9 cellular contexts compared by ENCODE assay signal in genomic region chr1:100423832-100424337, GRCh38.
A peak's percentile ranks its signal among the peaks of the same experiment; 100 is the strongest.
DNase-seq lines count a peak whose midpoint lies in the region; ATAC-seq and TF ChIP-seq lines count a peak whose summit lies in the region.
"Had no signal": no experiment of that assay in that cellular context is flagged by ENCODE, and none has a peak within 500 bp of the region (broad histone marks: within the 10 kb centered on the region; RNA-seq: fewer than 3 reads in every experiment).

No MANE protein-coding gene starts in this region.

- 94% methylated on average over 6 of the region's 6 CpGs for WGBS in SK-N-SH (ENCODE audit: low lambda C conversion rate)
- WGBS in right cardiac atrium = 94% methylated on average over 6 of the region's 6 CpGs

- H3F3A ChIP-seq in SK-N-SH (replicated peaks; ENCODE audit: insufficient read depth) = no peaks in the 10 kb centered on the region

- H2AFZ ChIP-seq in SK-N-SH (ENCODE audit: low read depth) = no peak overlapping the region

- H3K4me1 Mint-ChIP-seq in activated naive CD8-positive, alpha-beta T cell treated with anti-CD3 and anti-CD28 coated beads, Interleukin-2, amount 50 U/mL, for 24 hours = peaks cover 46% of the 10 kb centered on the region

- H3K4me3 ChIP-seq in GM12865 (ENCODE audit: low read depth, low read length) (no peak overlapping the region), SK-N-SH (ENCODE audit: low read depth in 2 of 2, low read length in 1 of 2) (no peak overlapping the region), right cardiac atrium (ENCODE audit: low read length) (no peak overlapping the region)

- no peaks in the 10 kb centered on the region for H3K9me3 Mint-ChIP-seq in activated naive CD8-positive, alpha-beta T cell treated with anti-CD3 and anti-CD28 coated beads, Interleukin-2, amount 50 U/mL, for 24 hours

- peaks cover 0 to 5% of the 10 kb centered on the region in 2 experiments for H3K36me3 ChIP-seq in SK-N-SH (replicated peaks in 1 of 2; ENCODE audit: control insufficient read depth in 1 of 2, insufficient read depth in 2 of 2, low read length in 1 of 2)

- TF ChIP-seq EP300 in SK-N-SH (IDR thresholded peaks at IDR 0.05; ENCODE audit: borderline replicate concordance in 1 of 2, low read depth in 1 of 2, low read length in 1 of 2) = no peak

- H3K4me1 ChIP-seq in SK-N-SH (ENCODE audit: control insufficient read depth in 1 of 2, insufficient read depth in 2 of 2, low read depth in 1 of 2, low read length in 1 of 2) (no peaks in the 10 kb centered on the region), right cardiac atrium (ENCODE audit: control insufficient read depth, insufficient read depth, low read length) (no peaks in the 10 kb centered on the region)

- ATAC-seq in GM19468 (IDR thresholded peaks at IDR 0.05; ENCODE audit: extremely low read depth, unreplicated experiment) (peak; percentile 67), HG03280 (IDR thresholded peaks at IDR 0.05; ENCODE audit: unreplicated experiment) (peak; percentile 78), right cardiac atrium (no peak)
- peak; percentile 60 for ATAC-seq in activated naive CD8-positive, alpha-beta T cell treated with anti-CD3 and anti-CD28 coated beads, Interleukin-2, amount 50 U/mL, for 24 hours

- no peaks in the 10 kb centered on the region for H3K27me3 ChIP-seq in SK-N-SH (ENCODE audit: insufficient read depth)
- H3K27me3 ChIP-seq in right cardiac atrium (ENCODE audit: control insufficient read depth, insufficient read depth) = no peaks in the 10 kb centered on the region

- TF ChIP-seq RAD21 in SK-N-SH (IDR thresholded peaks at IDR 0.05; ENCODE audit: low read length) = no peak

- intact Hi-C loops in right cardiac atrium (cut with DNase I) = no loop called here

- no peaks in the 10 kb centered on the region for H3K27me3 Mint-ChIP-seq in activated naive CD8-positive, alpha-beta T cell treated with anti-CD3 and anti-CD28 coated beads, Interleukin-2, amount 50 U/mL, for 24 hours

- H3K27ac Mint-ChIP-seq in activated naive CD8-positive, alpha-beta T cell treated with anti-CD3 and anti-CD28 coated beads, Interleukin-2, amount 50 U/mL, for 24 hours = peak overlapping the region; percentile 41

- no peaks in the 10 kb centered on the region for H3K9me2 ChIP-seq in SK-N-SH

- peak; percentile 47 for DNase-seq in GM12865 (ENCODE audit: low read depth)
- DNase-seq in activated naive CD8-positive, alpha-beta T cell treated with anti-CD3 and anti-CD28 coated beads, Interleukin-2, amount 50 U/mL, for 24 hours = no peak
- DNase-seq in SKM-1 treated with dmso at 0.1 percent for 144 hours (lab: John Stamatoyannopoulos, UW; ENCODE audit: unreplicated experiment) = no peak
- DNase-seq in Ammon's horn (ENCODE audit: low spot score) = no peak
- no peak for DNase-seq in SK-N-SH
- DNase-seq in right cardiac atrium = no peak
- DNase-seq: DND-41 had no signal

- H3K27ac ChIP-seq in SK-N-SH (ENCODE audit: low read depth in 2 of 2, low read length in 1 of 2) (no peak overlapping the region), right cardiac atrium (ENCODE audit: low read length) (no peak overlapping the region)

- H3K9ac ChIP-seq in SK-N-SH = no peak overlapping the region

- no peak overlapping the region for H3K4me2 ChIP-seq in SK-N-SH

- H3K79me2 ChIP-seq in SK-N-SH (ENCODE audit: insufficient read depth) = no peaks in the 10 kb centered on the region

- no peaks in the 10 kb centered on the region for H4K20me1 ChIP-seq in SK-N-SH (ENCODE audit: insufficient read depth)

- no peak for TF ChIP-seq CTCF in GM12865 (IDR thresholded peaks at IDR 0.05; ENCODE audit: insufficient read depth, low read depth, low read length, missing control alignments)
- no peak for TF ChIP-seq CTCF in SK-N-SH (IDR thresholded peaks at IDR 0.05)

- H3K9me3 ChIP-seq in SK-N-SH = no peaks in the 10 kb centered on the region
- H3K9me3 ChIP-seq in right cardiac atrium (ENCODE audit: control insufficient read depth, low read length) = no peaks in the 10 kb centered on the region

- CTCF ChIA-PET in SK-N-SH (lab: Yijun Ruan, JAX) = interaction anchor here (1.0 to 2.8 kb wide), 3 partner anchors 10 to 32 kb away, joined by 3 to 11 read pairs (median 4); no protein-coding TSS in a partner anchor

- POLR2A ChIA-PET in SK-N-SH (lab: Yijun Ruan, JAX) = no interaction called here

- peak overlapping the region; percentile 36 for H3K4me3 Mint-ChIP-seq in activated naive CD8-positive, alpha-beta T cell treated with anti-CD3 and anti-CD28 coated beads, Interleukin-2, amount 50 U/mL, for 24 hours

- peaks cover 8% of the 10 kb centered on the region for H3K36me3 Mint-ChIP-seq in activated naive CD8-positive, alpha-beta T cell treated with anti-CD3 and anti-CD28 coated beads, Interleukin-2, amount 50 U/mL, for 24 hours (ENCODE audit: low read depth)

TF ChIP-seq in SK-N-SH, 30 proteins besides CTCF, POLR2A, EP300 and RAD21:
- no peak for TF ChIP-seq GATA2 (CRISPR knock-in tag; IDR thresholded peaks at IDR 0.05)
- no peak for TF ChIP-seq TCF12 (IDR thresholded peaks at IDR 0.05)
- TF ChIP-seq MAX (IDR thresholded peaks at IDR 0.05; ENCODE audit: low read depth) = no peak

Comparison
In these comparisons a context has a peak if more than half of its experiments do, and no peak if none do; other contexts are left out.
1. ATAC-seq: peak in GM19468 (single experiment), HG03280 (single experiment) and activated naive CD8-positive, alpha-beta T cell treated with anti-CD3 and anti-CD28 coated beads, Interleukin-2, amount 50 U/mL, for 24 hours (single experiment); none in right cardiac atrium (0 of 2).